ENCODE assay signal across 8 cellular contexts in the genomic region with DNA sequence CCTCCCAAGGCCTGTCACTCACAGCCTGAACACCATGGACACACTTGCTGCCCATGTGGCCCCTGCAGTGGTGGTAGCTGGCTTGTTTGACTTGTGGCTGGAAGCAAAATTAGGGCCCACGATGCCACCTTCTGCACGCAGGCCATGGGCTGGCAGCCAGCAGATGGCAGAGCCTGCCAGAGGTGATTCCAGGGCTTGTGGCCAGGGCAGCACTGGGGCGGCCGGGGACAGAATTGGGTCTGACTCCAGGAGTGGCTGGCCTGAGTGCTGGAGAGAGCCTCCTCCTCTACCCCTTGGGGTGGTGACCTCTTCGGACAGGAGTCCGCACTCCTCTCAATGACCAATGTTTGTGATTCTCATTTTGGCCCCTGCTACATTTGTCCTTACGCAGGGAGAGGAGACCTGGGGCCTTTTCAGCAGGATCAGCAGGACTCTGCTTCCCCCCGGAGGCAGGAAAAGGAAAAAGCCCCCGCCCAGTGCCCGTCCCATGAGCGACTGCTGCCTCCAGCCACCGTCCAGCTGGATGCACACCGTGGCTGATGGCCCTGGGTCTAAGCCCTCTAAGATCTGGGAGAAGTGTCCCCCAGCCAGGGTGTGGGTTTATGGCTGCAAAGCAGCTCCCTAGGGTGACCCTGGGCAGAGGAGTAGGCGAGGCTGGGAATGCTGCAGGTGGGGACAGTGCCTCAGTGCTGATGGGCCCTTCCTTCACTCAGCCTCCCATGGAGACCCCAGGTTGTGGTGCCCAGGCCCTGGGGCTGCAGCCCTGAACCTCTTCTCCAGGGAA. TPM values are rescaled to one million over a fixed set of nuclear protein-coding genes. Genes with fewer than 3 reads are reported as not detected.
DNase-seq lines count a peak whose midpoint lies in the region; ATAC-seq and TF ChIP-seq lines count a peak whose summit lies in the region.

No MANE protein-coding gene starts in this region.

- no peak overlapping the region for H3K14ac ChIP-seq in H9 (ENCODE audit: insufficient read depth, low read length)

- no peak overlapping the region for H2BK15ac ChIP-seq in H9 (ENCODE audit: low read depth, low read length)

- H3K36me3 ChIP-seq in SJCRH30 (no peaks in the 10 kb centered on the region; the same call in 1 of the 2 replicates), tibial artery (no peaks in the 10 kb centered on the region)

- TF ChIP-seq CTCF in CD4-positive, alpha-beta T cell (IDR thresholded peaks at IDR 0.05) = peak; percentile 53
- peak; percentile 85 for TF ChIP-seq CTCF in H9 (conservative IDR thresholded peaks at IDR 0.05)
- TF ChIP-seq CTCF in tibial artery (IDR thresholded peaks at IDR 0.05) = peak; percentile 59 to 69

- H2BK12ac ChIP-seq in H9 (ENCODE audit: insufficient read length, low read depth, low read length) = no peak overlapping the region

- H4K91ac ChIP-seq in H9 (ENCODE audit: insufficient read length, low read depth, low read length) = no peak overlapping the region

- POLR2A ChIA-PET in CD4-positive, alpha-beta T cell (lab: Charles Lee) = interaction anchor here (0.7 to 4.2 kb wide), 4 partner anchors 31 to 60 kb away, joined by 3 to 28 read pairs (median 10); no protein-coding TSS in a partner anchor

- H3K4me3 Mint-ChIP-seq in CD4-positive, alpha-beta T cell = peak overlapping the region; percentile 69
- H3K4me3 Mint-ChIP-seq in H9 = no peak overlapping the region; a peak in 1 of 5 replicates

- no peak overlapping the region for H3K4me2 ChIP-seq in H9 (ENCODE audit: insufficient read depth, insufficient read length, low read length)

- H3K4me3 ChIP-seq in SJCRH30 (no peak overlapping the region), tibial artery (no peak overlapping the region)

- no peak overlapping the region for H2AK5ac ChIP-seq in H9 (ENCODE audit: insufficient read length, low read length)

- no peak for DNase-seq in CD4-positive, alpha-beta T cell
- peak; percentile 78 for DNase-seq in H9
- peak; percentile 79 to 85 for DNase-seq in SJCRH30
- DNase-seq in dermis microvascular lymphatic vessel endothelial cell (ENCODE audit: low read depth in 2 of 2) = peak; percentile 54 to 75
- peak; percentile 76 to 83 for DNase-seq in lung microvascular endothelial cell (ENCODE audit: low read depth in 2 of 2)
- peak; percentile 72 to 91 for DNase-seq in tibial artery
- no peak for DNase-seq in SIG-M5 treated with dmso at 0.1 percent for 504 hours (lab: John Stamatoyannopoulos, UW; ENCODE audit: unreplicated experiment)

- H3K9me3 ChIP-seq in CD4-positive, alpha-beta T cell (ENCODE audit: control insufficient read depth, low read length) = no peaks in the 10 kb centered on the region
- H3K9me3 ChIP-seq in H9 (ENCODE audit: control insufficient read depth, low read depth, low read length) (no peaks in the 10 kb centered on the region), SJCRH30 (replicated peaks) (no peaks in the 10 kb centered on the region), tibial artery (no peaks in the 10 kb centered on the region)

- intact Hi-C loops in CD4-positive, alpha-beta T cell (cut with DNase I, micrococcal nuclease) = no loop called here
- intact Hi-C loops in tibial artery (cut with DNase I; ENCODE audit: low total_unique reads) = loop anchor here (2.0 to 5.0 kb wide), 2 partner anchors 51 to 113 kb away; no protein-coding TSS in a partner anchor

- H3K36me3 Mint-ChIP-seq in CD4-positive, alpha-beta T cell (ENCODE audit: low read depth) = peaks cover 5% of the 10 kb centered on the region
- peaks cover 0 to 5% (median 1%) of the 10 kb centered on the region in 3 experiments; a peak in 2 of 7 replicates for H3K36me3 Mint-ChIP-seq in H9 (ENCODE audit: insufficient read depth in 1 of 3, low read depth in 3 of 3)

- H3K4me1 ChIP-seq in H9 (ENCODE audit: insufficient read depth, low read length) (peaks cover 5% of the 10 kb centered on the region; the same call in 1 of the 2 replicates), SJCRH30 (peaks cover 43% of the 10 kb centered on the region), tibial artery (peaks cover 0 to 73% (median 66%) of the 10 kb centered on the region in 4 donors)

- H2BK5ac ChIP-seq in H9 (ENCODE audit: insufficient read length, low read length) = no peak overlapping the region

- H3K4ac ChIP-seq in H9 (ENCODE audit: low read depth, low read length) = no peak overlapping the region

- H2AFZ ChIP-seq in H9 (ENCODE audit: low read length) = no peak overlapping the region

- WGBS in H9 (ENCODE audit: extremely low coverage, insufficient read length, low lambda C conversion rate) = no CpG with 5 or more reads among the region's 14 CpGs

- no peak overlapping the region for H3K56ac ChIP-seq in H9 (ENCODE audit: insufficient read length, low read depth, low read length)

- ATAC-seq in CD4-positive, alpha-beta T cell (ENCODE audit: poor library complexity) = no peak
- ATAC-seq in GM18868 (IDR thresholded peaks at IDR 0.05; ENCODE audit: unreplicated experiment) = no peak

- H3K9ac ChIP-seq in H9 (ENCODE audit: extremely low read depth, insufficient read length, low read length) = no peak overlapping the region

- H4K5ac ChIP-seq in H9 (ENCODE audit: insufficient read length, low read depth, low read length) = no peak overlapping the region

- no peak overlapping the region for H3T11ph ChIP-seq in H9 (ENCODE audit: low read length)

- CTCF ChIA-PET in CD4-positive, alpha-beta T cell (lab: Charles Lee) = interaction anchor here (1.1 to 3.9 kb wide), 2 partner anchors 53 kb away, joined by 4 to 23 read pairs; partner anchors contain the start of gene DDIT4

- no peak overlapping the region for H3K27ac ChIP-seq in CD4-positive, alpha-beta T cell (ENCODE audit: low read depth, low read length)
- no peak overlapping the region for H3K27ac ChIP-seq in H9 (ENCODE audit: insufficient read length, low read depth, low read length)
- no peak overlapping the region for H3K27ac ChIP-seq in SJCRH30
- peak overlapping the region; percentile 45 to 64 for H3K27ac ChIP-seq in tibial artery

- no peak overlapping the region for H3K23ac ChIP-seq in H9 (ENCODE audit: insufficient read length, low read depth, low read length)

- no peaks in the 10 kb centered on the region for H3K79me1 ChIP-seq in H9 (ENCODE audit: insufficient read depth, low read depth, low read length, poor library complexity, severe bottlenecking)

- H2BK120ac ChIP-seq in H9 (ENCODE audit: low read depth, low read length, poor library complexity, severe bottlenecking) = no peak overlapping the region

- peak overlapping the region; percentile 92 for H3K27ac Mint-ChIP-seq in CD4-positive, alpha-beta T cell
- H3K27ac Mint-ChIP-seq in H9 = peak overlapping the region in 1 of 3 experiments; percentile 70; a peak in 1 of 7 replicates

- no peaks in the 10 kb centered on the region for H3K27me3 ChIP-seq in CD4-positive, alpha-beta T cell (ENCODE audit: control insufficient read depth, insufficient read depth, low read length)
- H3K27me3 ChIP-seq in H9 (ENCODE audit: insufficient read depth, low read length) (no peaks in the 10 kb centered on the region), SJCRH30 (no peaks in the 10 kb centered on the region), tibial artery (no peaks in the 10 kb centered on the region)

- no peak overlapping the region for H3K18ac ChIP-seq in H9 (ENCODE audit: insufficient read length, low read depth, low read length)

- no peaks in the 10 kb centered on the region for H4K20me1 ChIP-seq in H9 (ENCODE audit: control insufficient read depth, insufficient read depth, insufficient read length)

- H3K23me2 ChIP-seq in H9 (ENCODE audit: insufficient read length, low read depth, low read length, poor library complexity, severe bottlenecking) = no peaks in the 10 kb centered on the region

- H3K9me3 Mint-ChIP-seq in CD4-positive, alpha-beta T cell = no peaks in the 10 kb centered on the region
- no peaks in the 10 kb centered on the region; a peak in 1 of 5 replicates for H3K9me3 Mint-ChIP-seq in H9

- H4K8ac ChIP-seq in H9 (replicated peaks; ENCODE audit: insufficient read length, low read depth, low read length) = no peak overlapping the region

- peaks cover 79% of the 10 kb centered on the region for H3K4me1 Mint-ChIP-seq in CD4-positive, alpha-beta T cell (ENCODE audit: low read depth)
- H3K4me1 Mint-ChIP-seq in H9 = peaks cover 37 to 53% of the 10 kb centered on the region in 2 experiments

- H3K79me2 ChIP-seq in H9 (ENCODE audit: insufficient read depth, low read length) = no peaks in the 10 kb centered on the region

- no peak overlapping the region for H2BK20ac ChIP-seq in H9 (ENCODE audit: low read depth, low read length, poor library complexity, severe bottlenecking)

- H3K27me3 Mint-ChIP-seq in CD4-positive, alpha-beta T cell = no peaks in the 10 kb centered on the region
- H3K27me3 Mint-ChIP-seq in H9 (ENCODE audit: low read depth) = no peaks in the 10 kb centered on the region; the same call in none of the 2 replicates

RNA-seq across cellular contexts. Expression of gene DNAJB12, which starts 26.5 kb away (rescaled TPM):
- 10 to 100 TPM; 25.2 to 27.0 TPM for total RNA-seq in CD4-positive, alpha-beta T cell
- 25.9 and 27.6 TPM in 2 replicates for total RNA-seq in H9 (2021)
- total RNA-seq in SJCRH30 (2014; rRNA removed; shearing (Covaris generic)) = 20.8 and 22.3 TPM in 2 replicates
- total RNA-seq in dermis microvascular lymphatic vessel endothelial cell = 16.8 and 26.0 TPM in 2 replicates
- 16.8 and 21.6 TPM in 2 replicates for total RNA-seq in lung microvascular endothelial cell

RNA-seq across cellular contexts. Expression of gene DDIT4, which starts 54.5 kb away (rescaled TPM):
- 100 to 1,000 TPM; 427 to 436 TPM for total RNA-seq in CD4-positive, alpha-beta T cell
- total RNA-seq in H9 (2021) (82.9 and 84.0 TPM in 2 replicates), dermis microvascular lymphatic vessel endothelial cell (128 and 193 TPM in 2 replicates), lung microvascular endothelial cell (131 and 178 TPM in 2 replicates)
- total RNA-seq in SJCRH30 (2014; rRNA removed; shearing (Covaris generic)) = 84.5 and 94.2 TPM in 2 replicates

Comparison
In these comparisons a context has a peak if more than half of its experiments do, and no peak if none do; other contexts are left out.
1. DNase-seq: peak in H9 (single experiment), SJCRH30 (2 of 2), dermis microvascular lymphatic vessel endothelial cell (2 of 2), lung microvascular endothelial cell (2 of 2) and tibial artery (2 of 2); none in CD4-positive, alpha-beta T cell (0 of 10) and SIG-M5 treated with dmso at 0.1 percent for 504 hours (single experiment).
2. H3K27ac ChIP-seq: peak in tibial artery (2 of 2); none in CD4-positive, alpha-beta T cell (single experiment), H9 (single experiment) and SJCRH30 (single experiment).
3. Peak in every context shown above with its lines, with median percentiles within 50 percentile points of each other: CTCF ChIP-seq.